24 cellular contexts compared by ENCODE assay signal in genomic region chr1:62481681-62482080, GRCh38. TPM values are rescaled to one million over a fixed set of nuclear protein-coding genes. Genes with fewer than 3 reads are reported as not detected.
DNase-seq lines count a peak whose midpoint lies in the region; ATAC-seq lines count a peak whose summit lies in the region.
"Had no signal": no experiment of that assay in that cellular context is flagged by ENCODE, and none has a peak within 500 bp of the region (broad histone marks: within the 10 kb centered on the region; RNA-seq: fewer than 3 reads in every experiment).

No MANE protein-coding gene starts in this region.

- H3K4me3 ChIP-seq in MG63, result no peak overlapping the region
- H3K4me3 ChIP-seq: PC-9, SJSA1 had no signal

- H3K27me3 ChIP-seq in MG63, result no peaks in the 10 kb centered on the region
- H3K27me3 ChIP-seq: BE2C, SJSA1 had no signal

- ATAC-seq in HG03442 (IDR thresholded peaks at IDR 0.05; ENCODE audit: unreplicated experiment), result no peak
- ATAC-seq: T-cell had no signal

- no peaks in the 10 kb centered on the region for H3K9me3 ChIP-seq in MG63
- H3K9me3 ChIP-seq: BE2C, SJSA1 had no signal

- H3K36me3 ChIP-seq in MG63, result no peaks in the 10 kb centered on the region
- H3K36me3 ChIP-seq: BE2C, SJSA1 had no signal

- DNase-seq in EH (ENCODE audit: low read depth) (peak; percentile 9), RPMI7951 (ENCODE audit: low read depth) (peak; percentile 7), iris pigment epithelial cell (ENCODE audit: low read depth) (peak; percentile 10), T-helper 2 cell (no peak), ureter (ENCODE audit: low spot score) (no peak), MG63 (no peak)
- DNase-seq: BE2C; Calu3; CD8-positive, alpha-beta memory T cell; DMS79 treated with DMSO at 0.1 percent for 48 hours; H9; HFFc6; KG1; MM.1S; NCI-H1417; NCI-H1694; NCI-H2029 treated with DMSO at 0.1 percent for 48 hours; NCI-H2227 treated with DMSO at 0.1 percent for 48 hours; NCI-H748 treated with DMSO at 0.1 percent for 48 hours; PC-9; Right ventricle myocardium superior; T-cell had no signal

RNA-seq across cellular contexts. Expression of gene USP1, which starts 44.8 kb away (rescaled TPM):
- total RNA-seq in RPMI7951 (2014; rRNA removed; shearing (Covaris generic)), result 70.8 and 72.9 TPM in 2 replicates
- 23.8 TPM for total RNA-seq in ureter
- 39.8 and 71.3 TPM in 2 replicates for total RNA-seq in MG63 (2014; rRNA removed; shearing (Covaris generic); ENCODE audit: low replicate concordance)

Comparison
In these comparisons a context has a peak if more than half of its experiments do, and no peak if none do; other contexts are left out.
1. DNase-seq: peak in EH (single experiment), RPMI7951 (single experiment) and iris pigment epithelial cell (single experiment); none in T-helper 2 cell (0 of 5), ureter (single experiment) and MG63 (single experiment).